ENCODE assay signal across 33 cellular contexts in genomic region chr12:132946507-132946820, GRCh38.
"Had no signal": no experiment of that assay in that cellular context is flagged by ENCODE, and none has a peak within 500 bp of the region (broad histone marks: within the 10 kb centered on the region; RNA-seq: fewer than 3 reads in every experiment).

No MANE protein-coding gene starts in this region.

- H3K27ac Mint-ChIP-seq: activated CD4-positive, alpha-beta memory T cell treated with anti-CD3 and anti-CD28 coated beads for 36 hours; activated CD4-positive, alpha-beta T cell treated with anti-CD3 and anti-CD28 coated beads for 36 hours; activated CD4-positive, alpha-beta T cell treated with anti-CD3 and anti-CD28 coated beads, Interleukin-2, amount 10 ng/mL, durations not matched to agents 24 days and 14 days; activated CD8-positive, alpha-beta memory T cell treated with anti-CD3 and anti-CD28 coated beads, Interleukin-2, amount 10 ng/mL, durations not matched to agents 7 days and 5 days; activated CD8-positive, alpha-beta T cell treated with anti-CD3 and anti-CD28 coated beads, Interleukin-2, amount 10 ng/mL, durations not matched to agents 7 days and 5 days; activated naive CD4-positive, alpha-beta T cell treated with anti-CD3 and anti-CD28 coated beads, Interleukin-2, amount 10 ng/mL, durations not matched to agents 7 days and 5 days; activated naive CD4-positive, alpha-beta T cell treated with anti-CD3 and anti-CD28 coated beads, Interleukin-2, amount 50 U/mL, for 72 hours; activated naive CD8-positive, alpha-beta T cell treated with anti-CD3 and anti-CD28 coated beads, Interleukin-2, amount 10 ng/mL, durations not matched to agents 7 days and 5 days; activated T-cell treated with anti-CD3 and anti-CD28 coated beads, Interleukin-2, amount 50 U/mL, for 72 hours; T-helper 17 cell; T-helper 2 cell treated with Interferon-gamma antibody and Interleukin-4, amounts not matched to agents 5 μg/mL and 100 μg/mL, for 36 hours had no signal

- DNase-seq: activated CD4-positive, alpha-beta memory T cell treated with anti-CD3 and anti-CD28 coated beads for 36 hours; activated CD4-positive, alpha-beta T cell treated with anti-CD3 and anti-CD28 coated beads for 36 hours; activated CD4-positive, alpha-beta T cell treated with anti-CD3 and anti-CD28 coated beads, Interleukin-2, amount 10 ng/mL, durations not matched to agents 24 days and 14 days; activated CD4-positive, CD25-positive, alpha-beta regulatory T cell; activated CD4-positive, CD25-positive, alpha-beta regulatory T cell treated with anti-CD3 and anti-CD28 coated beads, Interleukin-2, amount 50 U/mL, for 72 hours; activated CD8-positive, alpha-beta memory T cell treated with anti-CD3 and anti-CD28 coated beads, Interleukin-2, amount 10 ng/mL, durations not matched to agents 7 days and 5 days; activated CD8-positive, alpha-beta memory T cell treated with anti-CD3 and anti-CD28 coated beads, Interleukin-2, amount 50 U/mL, for 4 hours; activated CD8-positive, alpha-beta T cell treated with anti-CD3 and anti-CD28 coated beads, Interleukin-2, amount 10 ng/mL, durations not matched to agents 7 days and 5 days; activated gamma-delta T cell; activated naive CD4-positive, alpha-beta T cell; activated naive CD4-positive, alpha-beta T cell treated with anti-CD3 and anti-CD28 coated beads, Interleukin-2, amount 10 ng/mL, durations not matched to agents 7 days and 5 days; activated naive CD8-positive, alpha-beta T cell treated with anti-CD3 and anti-CD28 coated beads, Interleukin-2, amount 10 ng/mL, durations not matched to agents 7 days and 5 days; activated T-cell treated with anti-CD3 and anti-CD28 coated beads, Interleukin-2, amount 50 U/mL, for 1 hour; activated T-cell treated with anti-CD3 and anti-CD28 coated beads, Interleukin-2, amount 50 U/mL, for 72 hours; amniotic stem cell; anterior cingulate cortex; brain microvascular endothelial cell; cortex of kidney; dermis blood vessel endothelial cell; effector CD8-positive, alpha-beta T cell; foreskin keratinocyte; gastrocnemius medialis; glutamatergic neuron; heart left ventricle; T-helper 1 cell; T-helper 17 cell; T1000 had no signal

- H3K27me3 Mint-ChIP-seq: activated CD4-positive, alpha-beta memory T cell treated with anti-CD3 and anti-CD28 coated beads for 36 hours; activated CD4-positive, alpha-beta T cell treated with anti-CD3 and anti-CD28 coated beads for 36 hours; activated CD4-positive, alpha-beta T cell treated with anti-CD3 and anti-CD28 coated beads, Interleukin-2, amount 10 ng/mL, durations not matched to agents 24 days and 14 days; activated CD8-positive, alpha-beta memory T cell treated with anti-CD3 and anti-CD28 coated beads, Interleukin-2, amount 10 ng/mL, durations not matched to agents 7 days and 5 days; activated naive CD4-positive, alpha-beta T cell treated with anti-CD3 and anti-CD28 coated beads, Interleukin-2, amount 10 ng/mL, durations not matched to agents 7 days and 5 days; activated naive CD8-positive, alpha-beta T cell treated with anti-CD3 and anti-CD28 coated beads, Interleukin-2, amount 10 ng/mL, durations not matched to agents 7 days and 5 days; central memory CD8-positive, alpha-beta T cell; T-helper 17 cell had no signal

- ATAC-seq: activated CD4-positive, alpha-beta T cell treated with anti-CD3 and anti-CD28 coated beads for 36 hours; activated CD8-positive, alpha-beta memory T cell treated with anti-CD3 and anti-CD28 coated beads, Interleukin-2, amount 10 ng/mL, durations not matched to agents 7 days and 5 days; activated CD8-positive, alpha-beta T cell treated with anti-CD3 and anti-CD28 coated beads, Interleukin-2, amount 10 ng/mL, durations not matched to agents 7 days and 5 days; activated naive CD4-positive, alpha-beta T cell treated with anti-CD3 and anti-CD28 coated beads, Interleukin-2, amount 50 U/mL, for 72 hours; activated T-cell treated with anti-CD3 and anti-CD28 coated beads, Interleukin-2, amount 50 U/mL, for 72 hours; foreskin keratinocyte; gastrocnemius medialis; heart left ventricle; T-helper 17 cell had no signal

- H3K4me3 Mint-ChIP-seq: activated CD4-positive, alpha-beta memory T cell treated with anti-CD3 and anti-CD28 coated beads for 36 hours; activated CD4-positive, alpha-beta T cell treated with anti-CD3 and anti-CD28 coated beads for 36 hours; activated CD4-positive, alpha-beta T cell treated with anti-CD3 and anti-CD28 coated beads, Interleukin-2, amount 10 ng/mL, durations not matched to agents 24 days and 14 days; activated CD8-positive, alpha-beta memory T cell treated with anti-CD3 and anti-CD28 coated beads, Interleukin-2, amount 10 ng/mL, durations not matched to agents 7 days and 5 days; activated CD8-positive, alpha-beta T cell treated with anti-CD3 and anti-CD28 coated beads, Interleukin-2, amount 10 ng/mL, durations not matched to agents 7 days and 5 days; activated naive CD4-positive, alpha-beta T cell treated with anti-CD3 and anti-CD28 coated beads, Interleukin-2, amount 10 ng/mL, durations not matched to agents 7 days and 5 days; activated naive CD8-positive, alpha-beta T cell treated with anti-CD3 and anti-CD28 coated beads, Interleukin-2, amount 10 ng/mL, durations not matched to agents 7 days and 5 days; activated T-cell treated with anti-CD3 and anti-CD28 coated beads, Interleukin-2, amount 50 U/mL, for 72 hours; central memory CD8-positive, alpha-beta T cell; T-helper 17 cell; T-helper 2 cell treated with Interferon-gamma antibody and Interleukin-4, amounts not matched to agents 5 μg/mL and 100 μg/mL, for 36 hours had no signal

- H3K4me1 Mint-ChIP-seq: activated CD4-positive, alpha-beta T cell treated with anti-CD3 and anti-CD28 coated beads for 36 hours; activated CD4-positive, alpha-beta T cell treated with anti-CD3 and anti-CD28 coated beads, Interleukin-2, amount 10 ng/mL, durations not matched to agents 24 days and 14 days; activated CD8-positive, alpha-beta memory T cell treated with anti-CD3 and anti-CD28 coated beads, Interleukin-2, amount 10 ng/mL, durations not matched to agents 7 days and 5 days; activated naive CD4-positive, alpha-beta T cell treated with anti-CD3 and anti-CD28 coated beads, Interleukin-2, amount 10 ng/mL, durations not matched to agents 7 days and 5 days; activated naive CD8-positive, alpha-beta T cell treated with anti-CD3 and anti-CD28 coated beads, Interleukin-2, amount 10 ng/mL, durations not matched to agents 7 days and 5 days; central memory CD8-positive, alpha-beta T cell; T-helper 17 cell had no signal

- H3K27me3 ChIP-seq: brain microvascular endothelial cell, esophagus muscularis mucosa, foreskin keratinocyte, gastrocnemius medialis, heart left ventricle had no signal

- H3K4me1 ChIP-seq: esophagus muscularis mucosa, foreskin keratinocyte, gastrocnemius medialis had no signal

- H3K4me3 ChIP-seq: esophagus muscularis mucosa, gastrocnemius medialis, heart left ventricle had no signal

- H3K27ac ChIP-seq: brain microvascular endothelial cell, esophagus muscularis mucosa, foreskin keratinocyte, gastrocnemius medialis, heart left ventricle had no signal

- FAIRE-seq: astrocyte, bronchial epithelial cell had no signal
